In the genomic region with DNA sequence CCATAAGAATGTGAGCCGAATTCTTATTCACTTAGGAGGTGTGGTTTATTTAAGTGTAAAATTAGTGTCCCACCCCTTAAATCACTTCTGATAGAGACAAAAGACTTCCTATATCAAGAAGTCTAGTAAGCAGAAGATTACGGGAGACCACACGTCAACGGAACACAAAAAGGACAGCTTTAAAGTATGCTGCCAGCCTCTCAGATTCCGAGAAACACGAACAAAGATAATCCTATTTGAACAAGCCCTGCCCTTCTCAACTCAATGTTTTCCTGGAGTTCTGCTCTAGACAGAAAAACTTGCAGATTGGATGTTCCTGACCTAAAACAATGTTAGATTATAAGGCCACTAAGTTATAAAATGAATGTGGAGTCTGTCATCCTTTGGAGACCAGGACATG, we compare ENCODE assay signal across 1 cellular context.
TF ChIP-seq lines count a peak whose summit lies in the region.

No MANE protein-coding gene starts in this region.

TF ChIP-seq in endothelial cell of umbilical vein, 7 proteins besides CTCF, POLR2A, EP300 and RAD21:
- TF ChIP-seq, protein P1, sequence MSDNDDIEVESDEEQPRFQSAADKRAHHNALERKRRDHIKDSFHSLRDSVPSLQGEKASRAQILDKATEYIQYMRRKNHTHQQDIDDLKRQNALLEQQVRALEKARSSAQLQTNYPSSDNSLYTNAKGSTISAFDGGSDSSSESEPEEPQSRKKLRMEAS (IDR thresholded peaks at IDR 0.05; ENCODE audit: insufficient read depth, insufficient read length): no peak
- no peak for TF ChIP-seq FOS (IDR thresholded peaks at IDR 0.05; ENCODE audit: borderline replicate concordance, insufficient read depth, low read length)
